In the genomic region with DNA sequence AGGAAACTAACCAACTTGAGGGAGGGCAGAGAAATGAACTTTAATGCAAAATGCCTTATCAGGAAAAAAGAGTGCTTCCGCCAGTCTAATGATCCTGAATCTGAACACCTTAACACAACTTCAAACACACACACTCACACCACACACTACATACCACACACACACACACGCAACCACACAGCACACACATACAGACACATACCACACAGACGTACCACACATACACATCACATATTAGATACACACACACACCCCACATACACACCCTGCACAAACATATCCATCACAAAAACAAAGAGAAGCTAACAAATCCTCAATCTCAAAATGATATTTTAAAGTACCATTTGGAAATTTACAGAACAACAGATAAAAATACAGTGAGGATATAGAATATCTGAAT, we compare ENCODE assay signal across 1 cellular context.
TF ChIP-seq lines count a peak whose summit lies in the region.

No MANE protein-coding gene starts in this region.

TF ChIP-seq in IMR-90, 13 proteins besides CTCF, POLR2A, EP300 and RAD21 (continued from another document):
- TF ChIP-seq RCOR1 (IDR thresholded peaks at IDR 0.05; ENCODE audit: insufficient replicate concordance, low read length) (no peak), FOS (IDR thresholded peaks at IDR 0.05; ENCODE audit: low read depth, low read length) (no peak), NFE2L2 (IDR thresholded peaks at IDR 0.05; ENCODE audit: low read depth, low read length) (no peak)
